7 cellular contexts compared by ENCODE assay signal in the genomic region with DNA sequence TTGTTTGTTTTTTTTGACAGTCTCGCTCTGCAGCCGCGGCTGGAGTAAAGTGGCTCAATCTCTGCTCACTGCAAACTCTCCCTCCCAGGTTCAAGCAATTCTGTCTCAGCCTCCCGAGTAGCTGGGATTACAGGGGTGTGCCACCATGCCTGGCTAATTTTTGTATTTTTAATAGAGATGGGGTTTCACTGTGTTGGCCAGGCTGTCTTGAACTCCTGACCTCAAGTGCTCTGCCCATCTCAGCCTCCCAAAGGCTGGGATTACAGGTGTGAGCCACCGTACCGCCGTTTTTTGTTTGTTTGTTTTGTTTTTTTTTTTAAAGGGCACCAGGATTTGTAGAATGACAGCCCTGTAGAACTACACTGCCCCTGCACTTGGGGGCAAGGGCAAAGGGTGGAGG. TPM values are rescaled to one million over a fixed set of nuclear protein-coding genes. Genes with fewer than 3 reads are reported as not detected.
DNase-seq lines count a peak whose midpoint lies in the region; ATAC-seq and TF ChIP-seq lines count a peak whose summit lies in the region.
"Not testable (repeated sequence)": the region's sequence is repeated elsewhere in the genome, so short reads cannot be mapped to it uniquely, and the experiment has no call there.

No MANE protein-coding gene starts in this region.

- not testable (repeated sequence) for H3K27me3 ChIP-seq in GM23338 (ENCODE audit: insufficient read depth); hepatocyte

- not testable (repeated sequence) for ATAC-seq in GM23338; natural killer cell treated with Interleukin-12 subunit alpha and Interleukin-12 subunit beta and Interleukin-15 and Interleukin-18, amount 100 ng/mL, for 72 hours; stimulated activated effector memory CD8-positive, alpha-beta T cell treated with anti-CD3 and anti-CD28 coated beads, Interleukin-12 subunit alpha, Interleukin-12 subunit beta, amount 100 ng/mL, for 72 hours

- H3K9me2 ChIP-seq in GM23338 (ENCODE audit: insufficient read depth); hepatocyte (replicated peaks; ENCODE audit: insufficient read depth): not testable (repeated sequence)

- H3K27ac ChIP-seq in 22Rv1 = peak overlapping the region; percentile 94
- peak overlapping the region; percentile 90 for H3K27ac ChIP-seq in GM23338 (ENCODE audit: low read depth)
- peak overlapping the region; percentile 93 for H3K27ac ChIP-seq in hepatocyte

- H4K20me1 ChIP-seq in GM23338 (replicated peaks; ENCODE audit: insufficient read depth); hepatocyte (ENCODE audit: insufficient read depth, poor library complexity, severe bottlenecking): not testable (repeated sequence)

- not testable (repeated sequence) for TF ChIP-seq CTCF in 22Rv1 (IDR thresholded peaks at IDR 0.05); GM23338 (conservative IDR thresholded peaks at IDR 0.05; ENCODE audit: low read depth in 2 of 2); chondrocyte (IDR thresholded peaks at IDR 0.05); hepatocyte (IDR thresholded peaks at IDR 0.05; ENCODE audit: poor library complexity)

- H3K36me3 Mint-ChIP-seq in GM23338 (ENCODE audit: low read depth); chondrocyte (ENCODE audit: low read depth); natural killer cell treated with Interleukin-12 subunit alpha and Interleukin-12 subunit beta and Interleukin-15 and Interleukin-18, amount 100 ng/mL, for 72 hours: not testable (repeated sequence)
- H3K36me3 Mint-ChIP-seq in activated CD4-positive, alpha-beta T cell treated with anti-CD3 and anti-CD28 coated beads, Interleukin-2, amount 10 ng/mL, durations not matched to agents 7 days and 5 days (ENCODE audit: low read depth) = peaks cover 14% of the 10 kb centered on the region
- peaks cover 18% of the 10 kb centered on the region for H3K36me3 Mint-ChIP-seq in stimulated activated effector memory CD8-positive, alpha-beta T cell treated with anti-CD3 and anti-CD28 coated beads, Interleukin-12 subunit alpha, Interleukin-12 subunit beta, amount 100 ng/mL, for 72 hours

- WGBS in hepatocyte (ENCODE audit: low lambda C conversion rate, missing lambda C conversion rate) = 69% methylated on average over 7 of the region's 7 CpGs

- H3F3A ChIP-seq in GM23338 (replicated peaks; ENCODE audit: low read depth) = peaks cover 38% of the 10 kb centered on the region

- H3K4me3 Mint-ChIP-seq in GM23338; activated CD4-positive, alpha-beta T cell treated with anti-CD3 and anti-CD28 coated beads, Interleukin-2, amount 10 ng/mL, durations not matched to agents 7 days and 5 days; chondrocyte (ENCODE audit: unreplicated experiment); natural killer cell treated with Interleukin-12 subunit alpha and Interleukin-12 subunit beta and Interleukin-15 and Interleukin-18, amount 100 ng/mL, for 72 hours; stimulated activated effector memory CD8-positive, alpha-beta T cell treated with anti-CD3 and anti-CD28 coated beads, Interleukin-12 subunit alpha, Interleukin-12 subunit beta, amount 100 ng/mL, for 72 hours: not testable (repeated sequence)

- not testable (repeated sequence) for DNase-seq in GM23338 (ENCODE audit: low spot score); activated CD4-positive, alpha-beta T cell treated with anti-CD3 and anti-CD28 coated beads, Interleukin-2, amount 10 ng/mL, durations not matched to agents 7 days and 5 days; hepatocyte (ENCODE audit: low spot score); stimulated activated effector memory CD8-positive, alpha-beta T cell treated with anti-CD3 and anti-CD28 coated beads, Interleukin-12 subunit alpha, Interleukin-12 subunit beta, amount 100 ng/mL, for 72 hours (ENCODE audit: low spot score in 2 of 2)
- DNase-seq in chondrocyte (ENCODE audit: low spot score) = peak; percentile 9
- DNase-seq in natural killer cell treated with Interleukin-12 subunit alpha and Interleukin-12 subunit beta and Interleukin-15 and Interleukin-18, amount 100 ng/mL, for 72 hours (ENCODE audit: low spot score) = peak; percentile 49

- H2AFZ ChIP-seq in GM23338, hepatocyte: not testable (repeated sequence)

- H3K4me1 Mint-ChIP-seq in GM23338 = peaks cover 33% of the 10 kb centered on the region
- H3K4me1 Mint-ChIP-seq in activated CD4-positive, alpha-beta T cell treated with anti-CD3 and anti-CD28 coated beads, Interleukin-2, amount 10 ng/mL, durations not matched to agents 7 days and 5 days = peaks cover 29% of the 10 kb centered on the region
- peaks cover 15% of the 10 kb centered on the region for H3K4me1 Mint-ChIP-seq in chondrocyte (ENCODE audit: low read depth)
- H3K4me1 Mint-ChIP-seq in natural killer cell treated with Interleukin-12 subunit alpha and Interleukin-12 subunit beta and Interleukin-15 and Interleukin-18, amount 100 ng/mL, for 72 hours (ENCODE audit: low read depth in 2 of 2) = peaks cover 11 to 12% of the 10 kb centered on the region in 2 donors
- peaks cover 13% of the 10 kb centered on the region for H3K4me1 Mint-ChIP-seq in stimulated activated effector memory CD8-positive, alpha-beta T cell treated with anti-CD3 and anti-CD28 coated beads, Interleukin-12 subunit alpha, Interleukin-12 subunit beta, amount 100 ng/mL, for 72 hours

- H3K4me1 ChIP-seq in GM23338 (ENCODE audit: insufficient read depth) = peaks cover 45% of the 10 kb centered on the region
- H3K4me1 ChIP-seq in hepatocyte (ENCODE audit: insufficient read depth) = peaks cover 15% of the 10 kb centered on the region

- not testable (repeated sequence) for H3K9me3 Mint-ChIP-seq in GM23338; activated CD4-positive, alpha-beta T cell treated with anti-CD3 and anti-CD28 coated beads, Interleukin-2, amount 10 ng/mL, durations not matched to agents 7 days and 5 days; chondrocyte (ENCODE audit: low read depth); natural killer cell treated with Interleukin-12 subunit alpha and Interleukin-12 subunit beta and Interleukin-15 and Interleukin-18, amount 100 ng/mL, for 72 hours; stimulated activated effector memory CD8-positive, alpha-beta T cell treated with anti-CD3 and anti-CD28 coated beads, Interleukin-12 subunit alpha, Interleukin-12 subunit beta, amount 100 ng/mL, for 72 hours

- POLR2A ChIA-PET in activated CD4-positive, alpha-beta T cell treated with anti-CD3 and anti-CD28 coated beads, Interleukin-2, amount 10 ng/mL, durations not matched to agents 7 days and 5 days (lab: Charles Lee) = not testable (repeated sequence)

- H3K4me3 ChIP-seq in GM23338, hepatocyte: not testable (repeated sequence)

- CTCF ChIA-PET in activated CD4-positive, alpha-beta T cell treated with anti-CD3 and anti-CD28 coated beads, Interleukin-2, amount 10 ng/mL, durations not matched to agents 7 days and 5 days (lab: Charles Lee) = interaction anchor here (1.0 to 1.4 kb wide), 3 partner anchors 16 to 335 kb away, joined by 3 to 5 read pairs (median 3); a partner anchor contains a TSS

- H3K79me2 ChIP-seq in GM23338 (replicated peaks; ENCODE audit: insufficient read depth); hepatocyte: not testable (repeated sequence)

- peak overlapping the region; percentile 51; the same call in 1 of the 2 replicates for H3K4me2 ChIP-seq in GM23338
- not testable (repeated sequence) for H3K4me2 ChIP-seq in hepatocyte

- peaks cover 18% of the 10 kb centered on the region for H3K27me3 Mint-ChIP-seq in GM23338 (ENCODE audit: insufficient read depth, low read depth, poor library complexity)
- H3K27me3 Mint-ChIP-seq in activated CD4-positive, alpha-beta T cell treated with anti-CD3 and anti-CD28 coated beads, Interleukin-2, amount 10 ng/mL, durations not matched to agents 7 days and 5 days; chondrocyte (ENCODE audit: low read depth); natural killer cell treated with Interleukin-12 subunit alpha and Interleukin-12 subunit beta and Interleukin-15 and Interleukin-18, amount 100 ng/mL, for 72 hours: not testable (repeated sequence)

- peak overlapping the region; percentile 78; the same call in 1 of the 2 replicates for H3K27ac Mint-ChIP-seq in GM23338
- H3K27ac Mint-ChIP-seq in activated CD4-positive, alpha-beta T cell treated with anti-CD3 and anti-CD28 coated beads, Interleukin-2, amount 10 ng/mL, durations not matched to agents 7 days and 5 days = peak overlapping the region; percentile 9
- H3K27ac Mint-ChIP-seq in chondrocyte (ENCODE audit: unreplicated experiment); natural killer cell treated with Interleukin-12 subunit alpha and Interleukin-12 subunit beta and Interleukin-15 and Interleukin-18, amount 100 ng/mL, for 72 hours: not testable (repeated sequence)
- H3K27ac Mint-ChIP-seq in stimulated activated effector memory CD8-positive, alpha-beta T cell treated with anti-CD3 and anti-CD28 coated beads, Interleukin-12 subunit alpha, Interleukin-12 subunit beta, amount 100 ng/mL, for 72 hours = peak overlapping the region; percentile 14

- H3K36me3 ChIP-seq in GM23338 (ENCODE audit: insufficient read depth); hepatocyte (replicated peaks; ENCODE audit: insufficient read depth, low read depth): not testable (repeated sequence)

- not testable (repeated sequence) for H3K9me3 ChIP-seq in hepatocyte (ENCODE audit: low read depth)

RNA-seq across cellular contexts. Expression of a gene that starts 15.7 kb away (rescaled TPM):
- 7.6 and 13.1 TPM in 2 replicates for total RNA-seq in GM23338 (2014; rRNA removed; shearing (Covaris generic))
- 8.2 and 10.4 TPM in 2 replicates for polyA plus RNA-seq in GM23338 (2016; fragmentation: Nextera tagmentation; extraction: Ambion mirVana)
- total RNA-seq in activated CD4-positive, alpha-beta T cell treated with anti-CD3 and anti-CD28 coated beads, Interleukin-2, amount 10 ng/mL, durations not matched to agents 7 days and 5 days = 10 to 100 TPM; 15.4 to 17.3 TPM
- total RNA-seq in chondrocyte = 7.6 to 11.8 TPM (median 7.9 TPM) in 3 replicates
- 10.8 and 14.1 TPM in 2 replicates for total RNA-seq in hepatocyte
- 11.0 and 13.8 TPM in 2 replicates for polyA plus RNA-seq in hepatocyte
- total RNA-seq in natural killer cell treated with Interleukin-12 subunit alpha and Interleukin-12 subunit beta and Interleukin-15 and Interleukin-18, amount 100 ng/mL, for 72 hours = 1 to 10 TPM; 6.0 to 6.9 TPM

RNA-seq across cellular contexts. Expression of a gene that starts 15.8 kb away (rescaled TPM):
- 2.5 and 9.1 TPM in 2 replicates for total RNA-seq in GM23338 (2014; rRNA removed; shearing (Covaris generic))
- polyA plus RNA-seq in GM23338 (2016; fragmentation: Nextera tagmentation; extraction: Ambion mirVana) (2.4 and 2.9 TPM in 2 replicates), hepatocyte (9.9 and 12.9 TPM in 2 replicates)
- 1 to 10 TPM; 4.4 to 5.2 TPM for total RNA-seq in activated CD4-positive, alpha-beta T cell treated with anti-CD3 and anti-CD28 coated beads, Interleukin-2, amount 10 ng/mL, durations not matched to agents 7 days and 5 days
- total RNA-seq in chondrocyte (6.3 to 9.3 TPM (median 7.6 TPM) in 3 replicates), hepatocyte (8.2 and 9.3 TPM in 2 replicates)
- total RNA-seq in natural killer cell treated with Interleukin-12 subunit alpha and Interleukin-12 subunit beta and Interleukin-15 and Interleukin-18, amount 100 ng/mL, for 72 hours = 1 to 10 TPM; 3.2 to 7.1 TPM

RNA-seq across cellular contexts. Expression of a gene that starts 21.5 kb away (rescaled TPM):
- 731 and 822 TPM in 2 replicates for total RNA-seq in GM23338 (2014; rRNA removed; shearing (Covaris generic))
- polyA plus RNA-seq in GM23338 (2016; fragmentation: Nextera tagmentation; extraction: Ambion mirVana) (737 and 748 TPM in 2 replicates), hepatocyte (891 and 918 TPM in 2 replicates)
- 1,000 to 10,000 TPM in 1 of 2 experiments, 100 to 1,000 TPM in 1; 918 to 1,035 TPM for total RNA-seq in activated CD4-positive, alpha-beta T cell treated with anti-CD3 and anti-CD28 coated beads, Interleukin-2, amount 10 ng/mL, durations not matched to agents 7 days and 5 days
- total RNA-seq in chondrocyte (430 to 562 TPM (median 551 TPM) in 3 replicates), hepatocyte (571 and 614 TPM in 2 replicates)
- 1,000 to 10,000 TPM; 1,157 to 1,903 TPM for total RNA-seq in natural killer cell treated with Interleukin-12 subunit alpha and Interleukin-12 subunit beta and Interleukin-15 and Interleukin-18, amount 100 ng/mL, for 72 hours

RNA-seq across cellular contexts. Expression of a gene that starts 25.6 kb away (rescaled TPM):
- total RNA-seq in GM23338 (2014; rRNA removed; shearing (Covaris generic)) = 50.8 and 53.5 TPM in 2 replicates
- polyA plus RNA-seq in GM23338 (2016; fragmentation: Nextera tagmentation; extraction: Ambion mirVana) (43.5 and 50.0 TPM in 2 replicates), hepatocyte (14.2 and 18.8 TPM in 2 replicates)
- 100 to 1,000 TPM; 156 to 160 TPM for total RNA-seq in activated CD4-positive, alpha-beta T cell treated with anti-CD3 and anti-CD28 coated beads, Interleukin-2, amount 10 ng/mL, durations not matched to agents 7 days and 5 days
- total RNA-seq in chondrocyte (22.2 to 60.8 TPM (median 58.6 TPM) in 3 replicates), hepatocyte (11.1 and 11.8 TPM in 2 replicates)
- total RNA-seq in natural killer cell treated with Interleukin-12 subunit alpha and Interleukin-12 subunit beta and Interleukin-15 and Interleukin-18, amount 100 ng/mL, for 72 hours = 100 to 1,000 TPM; 151 to 158 TPM

RNA-seq across cellular contexts. Expression of a gene that starts 36.8 kb away (rescaled TPM):
- total RNA-seq in GM23338 (2014; rRNA removed; shearing (Covaris generic)) = 97.2 and 109 TPM in 2 replicates
- polyA plus RNA-seq in GM23338 (2016; fragmentation: Nextera tagmentation; extraction: Ambion mirVana) (35.0 and 35.1 TPM in 2 replicates), hepatocyte (73.7 and 78.9 TPM in 2 replicates)
- 100 to 1,000 TPM; 119 to 131 TPM for total RNA-seq in activated CD4-positive, alpha-beta T cell treated with anti-CD3 and anti-CD28 coated beads, Interleukin-2, amount 10 ng/mL, durations not matched to agents 7 days and 5 days
- total RNA-seq in chondrocyte (103 to 147 TPM (median 106 TPM) in 3 replicates), hepatocyte (60.5 and 61.6 TPM in 2 replicates)
- total RNA-seq in natural killer cell treated with Interleukin-12 subunit alpha and Interleukin-12 subunit beta and Interleukin-15 and Interleukin-18, amount 100 ng/mL, for 72 hours = 100 to 1,000 TPM in 1 of 2 donors, 10 to 100 TPM in 1; 91.7 to 105 TPM
